9 cellular contexts compared by ENCODE assay signal in the genomic region with DNA sequence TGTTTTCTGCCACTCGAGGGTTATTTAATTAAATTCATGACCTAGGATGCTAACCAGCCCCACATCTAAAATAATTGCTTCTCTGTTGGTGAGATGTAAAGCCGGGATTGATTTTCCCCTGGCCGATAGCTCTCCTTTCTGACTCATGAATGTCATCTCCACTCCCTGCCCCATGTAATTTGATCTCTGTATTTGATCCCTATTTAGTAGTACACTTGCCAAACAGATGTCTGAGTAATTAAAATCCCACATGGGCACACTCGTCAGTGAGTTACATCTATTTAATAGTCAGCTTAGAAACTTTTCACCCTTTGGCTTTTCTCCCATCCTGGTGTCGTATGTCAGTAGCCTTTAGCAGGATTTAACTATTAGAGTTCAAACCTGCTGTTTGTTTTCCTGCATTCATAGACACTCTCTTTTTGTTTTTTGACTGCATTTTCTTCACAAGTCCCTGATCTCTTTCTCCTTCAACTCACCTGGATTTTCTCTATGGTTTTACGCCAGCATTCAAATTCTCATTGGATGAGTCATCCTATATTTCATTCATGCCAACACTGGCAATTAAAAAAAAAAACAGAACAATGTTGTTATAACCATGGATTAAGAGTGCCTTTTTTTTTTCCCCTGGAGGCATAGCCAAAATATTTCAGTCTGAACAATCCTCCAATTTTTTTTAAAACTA.
DNase-seq lines count a peak whose midpoint lies in the region; ATAC-seq and TF ChIP-seq lines count a peak whose summit lies in the region.
"Had no signal": no experiment of that assay in that cellular context is flagged by ENCODE, and none has a peak within 500 bp of the region (broad histone marks: within the 10 kb centered on the region; RNA-seq: fewer than 3 reads in every experiment).

No MANE protein-coding gene starts in this region.

- CTCF ChIA-PET in AG04450 (lab: Charles Lee) = interaction anchor here (0.5 kb wide), 1 partner anchor 1169 kb away, joined by 5 read pairs; no protein-coding TSS in a partner anchor

- H3K36me3 ChIP-seq in RWPE2 (ENCODE audit: low read depth) = no peaks in the 10 kb centered on the region
- no peaks in the 10 kb centered on the region for H3K36me3 ChIP-seq in hepatocyte (replicated peaks; ENCODE audit: insufficient read depth, low read depth)
- no peaks in the 10 kb centered on the region for H3K36me3 ChIP-seq in colonic mucosa
- no peaks in the 10 kb centered on the region for H3K36me3 ChIP-seq in Peyer's patch
- H3K36me3 ChIP-seq: heart left ventricle had no signal

- peak; percentile 85 for ATAC-seq in RWPE2 (ENCODE audit: low read depth)

- H3K4me3 ChIP-seq in AG04450 (ENCODE audit: low read depth, low read length) = no peak overlapping the region
- H3K4me3 ChIP-seq in RWPE2 (ENCODE audit: severe bottlenecking) = no peak overlapping the region
- no peak overlapping the region for H3K4me3 ChIP-seq in hepatocyte
- no peak overlapping the region for H3K4me3 ChIP-seq in colonic mucosa
- H3K4me3 ChIP-seq in Peyer's patch = no peak overlapping the region
- H3K4me3 ChIP-seq: heart left ventricle had no signal

- WGBS in hepatocyte (ENCODE audit: low lambda C conversion rate, missing lambda C conversion rate) = 24% methylated on average over 6 of the region's 6 CpGs

- DNase-seq in AG04450 (ENCODE audit: low read depth, low spot score) (peak; percentile 58), RWPE2 (ENCODE audit: low spot score) (no peak), hepatocyte (ENCODE audit: low spot score) (peak; percentile 28), MV-4-11 (lab: John Stamatoyannopoulos, UW) (no peak), colonic mucosa (no peak), Peyer's patch (no peak), hippocampal formation (lab: John Stamatoyannopoulos, UW) (no peak)
- DNase-seq: heart left ventricle had no signal

- peak overlapping the region; percentile 26 for H3K4me2 ChIP-seq in hepatocyte

- TF ChIP-seq RAD21 in Ishikawa (IDR thresholded peaks at IDR 0.05; ENCODE audit: low read depth) = no peak

- H3K9ac ChIP-seq in colonic mucosa (ENCODE audit: low read depth in 2 of 2, low read length in 2 of 2) = no peak overlapping the region

- no peaks in the 10 kb centered on the region for H3K79me2 ChIP-seq in hepatocyte

- peak; percentile 71 for TF ChIP-seq EP300 in Ishikawa (IDR thresholded peaks at IDR 0.05; ENCODE audit: borderline replicate concordance)

- TF ChIP-seq CTCF in AG04450 (IDR thresholded peaks at IDR 0.05; ENCODE audit: low read depth, low read length) (no peak), RWPE2 (IDR thresholded peaks at IDR 0.05; ENCODE audit: poor library complexity, severe bottlenecking) (no peak), hepatocyte (IDR thresholded peaks at IDR 0.05; ENCODE audit: poor library complexity) (no peak), colonic mucosa (IDR thresholded peaks at IDR 0.05) (no peak), Peyer's patch (IDR thresholded peaks at IDR 0.05) (no peak)

- H3K9me2 ChIP-seq in hepatocyte (replicated peaks; ENCODE audit: insufficient read depth) = no peaks in the 10 kb centered on the region

- H3K27ac ChIP-seq in AG04450 (ENCODE audit: low read depth, low read length) (no peak overlapping the region), RWPE2 (ENCODE audit: poor library complexity, severe bottlenecking) (peak overlapping the region; percentile 88), hepatocyte (peak overlapping the region; percentile 10), colonic mucosa (no peak overlapping the region), Peyer's patch (no peak overlapping the region)
- H3K27ac ChIP-seq: heart left ventricle had no signal

- TF ChIP-seq POLR2A in Peyer's patch (IDR thresholded peaks at IDR 0.05) = no peak

- H4K20me1 ChIP-seq in hepatocyte (ENCODE audit: insufficient read depth, poor library complexity, severe bottlenecking) = no peaks in the 10 kb centered on the region

- peaks cover 33% of the 10 kb centered on the region for H3K4me1 ChIP-seq in RWPE2 (ENCODE audit: insufficient read depth, poor library complexity, severe bottlenecking)
- H3K4me1 ChIP-seq in hepatocyte (ENCODE audit: insufficient read depth) = peaks cover 36% of the 10 kb centered on the region
- no peaks in the 10 kb centered on the region for H3K4me1 ChIP-seq in colonic mucosa
- H3K4me1 ChIP-seq in Peyer's patch = peaks cover 0 to 7% (median 0%) of the 10 kb centered on the region in 4 donors

- intact Hi-C loops in colonic mucosa (cut with DNase I) = no loop called here

- POLR2A ChIA-PET in AG04450 (lab: Yijun Ruan, JAX) = interaction anchor here (1.2 kb wide), 1 partner anchor 9 kb away, joined by 5 read pairs; no protein-coding TSS in a partner anchor

- no peaks in the 10 kb centered on the region for H3K27me3 ChIP-seq in AG04450 (ENCODE audit: control insufficient read depth, insufficient read depth, low read length)
- H3K27me3 ChIP-seq in RWPE2 (ENCODE audit: insufficient read depth, poor library complexity, severe bottlenecking) = no peaks in the 10 kb centered on the region
- H3K27me3 ChIP-seq in hepatocyte = no peaks in the 10 kb centered on the region
- no peaks in the 10 kb centered on the region for H3K27me3 ChIP-seq in colonic mucosa
- H3K27me3 ChIP-seq in Peyer's patch = no peaks in the 10 kb centered on the region

- no peak overlapping the region for H2AFZ ChIP-seq in hepatocyte

- H3K9me3 ChIP-seq in AG04450 (ENCODE audit: control insufficient read depth, insufficient read depth, low read length) = no peaks in the 10 kb centered on the region
- no peaks in the 10 kb centered on the region for H3K9me3 ChIP-seq in RWPE2 (ENCODE audit: severe bottlenecking)
- H3K9me3 ChIP-seq in hepatocyte (ENCODE audit: low read depth) = no peaks in the 10 kb centered on the region
- H3K9me3 ChIP-seq in colonic mucosa = no peaks in the 10 kb centered on the region
- H3K9me3 ChIP-seq in Peyer's patch = no peaks in the 10 kb centered on the region
- H3K9me3 ChIP-seq: heart left ventricle had no signal

TF ChIP-seq in Ishikawa, 13 proteins besides CTCF, POLR2A, EP300 and RAD21:
- TF ChIP-seq ZBTB7A (IDR thresholded peaks at IDR 0.05; ENCODE audit: low read depth) (no peak), TEAD4 (IDR thresholded peaks at IDR 0.05) (peak; percentile 87), EGR1 (IDR thresholded peaks at IDR 0.05) (no peak), CREB1 (IDR thresholded peaks at IDR 0.05; ENCODE audit: low read depth) (0 out of 2 replicates have a peak, but pooled peaks have one; percentile 15), NFIC (IDR thresholded peaks at IDR 0.05) (peak; percentile 78), FOXM1 (IDR thresholded peaks at IDR 0.05; ENCODE audit: borderline replicate concordance, low read depth) (peak; percentile 78), YY1 (IDR thresholded peaks at IDR 0.05; ENCODE audit: low read depth) (no peak), TCF12 (IDR thresholded peaks at IDR 0.05; ENCODE audit: low read depth) (peak; percentile 78), CEBPB (IDR thresholded peaks at IDR 0.05) (0 out of 2 replicates have a peak, but pooled peaks have one; percentile 30)
- TF ChIP-seq, protein P1, sequence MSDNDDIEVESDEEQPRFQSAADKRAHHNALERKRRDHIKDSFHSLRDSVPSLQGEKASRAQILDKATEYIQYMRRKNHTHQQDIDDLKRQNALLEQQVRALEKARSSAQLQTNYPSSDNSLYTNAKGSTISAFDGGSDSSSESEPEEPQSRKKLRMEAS (IDR thresholded peaks at IDR 0.05) = no peak; the same call in 1 of the 2 replicates
- TF ChIP-seq, protein P2, sequence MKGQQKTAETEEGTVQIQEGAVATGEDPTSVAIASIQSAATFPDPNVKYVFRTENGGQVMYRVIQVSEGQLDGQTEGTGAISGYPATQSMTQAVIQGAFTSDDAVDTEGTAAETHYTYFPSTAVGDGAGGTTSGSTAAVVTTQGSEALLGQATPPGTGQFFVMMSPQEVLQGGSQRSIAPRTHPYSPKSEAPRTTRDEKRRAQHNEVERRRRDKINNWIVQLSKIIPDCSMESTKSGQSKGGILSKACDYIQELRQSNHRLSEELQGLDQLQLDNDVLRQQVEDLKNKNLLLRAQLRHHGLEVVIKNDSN (IDR thresholded peaks at IDR 0.05) = no peak

Comparison
In these comparisons a context has a peak if more than half of its experiments do, and no peak if none do; other contexts are left out.
1. DNase-seq: peak in AG04450 (single experiment) and hepatocyte (single experiment); none in RWPE2 (single experiment), MV-4-11 (single experiment), colonic mucosa (single experiment), Peyer's patch (0 of 3) and hippocampal formation (0 of 2).
2. H3K27ac ChIP-seq: peak in RWPE2 (single experiment) and hepatocyte (single experiment); none in AG04450 (single experiment), colonic mucosa (single experiment) and Peyer's patch (0 of 4).